In the genomic region with DNA sequence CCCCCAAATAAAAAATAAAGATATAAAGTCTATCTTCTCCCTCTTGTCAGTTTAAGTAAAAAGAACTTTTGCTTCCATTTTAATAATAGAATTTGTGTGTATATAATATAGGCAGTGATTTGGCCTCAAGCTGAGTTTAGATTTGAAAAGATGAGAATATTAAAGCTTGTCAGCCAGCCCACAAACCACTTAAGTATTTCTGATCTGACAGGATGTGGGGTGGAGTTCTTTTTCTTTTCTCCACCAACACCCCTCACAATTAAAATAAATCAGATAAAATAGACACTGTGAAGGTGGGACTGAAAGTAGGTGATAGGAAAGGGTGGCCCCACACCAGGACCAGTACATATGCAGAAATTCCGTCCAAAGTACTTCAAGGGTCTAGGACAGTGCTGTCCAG, we compare ENCODE assay signal across 19 cellular contexts.
"Had no signal": no experiment of that assay in that cellular context is flagged by ENCODE, and none has a peak within 500 bp of the region (broad histone marks: within the 10 kb centered on the region; RNA-seq: fewer than 3 reads in every experiment).

No MANE protein-coding gene starts in this region.

- H3K9me3 ChIP-seq: adrenal gland, breast epithelium, esophagus muscularis mucosa, gastroesophageal sphincter, heart left ventricle, left ventricle myocardium inferior, right atrium auricular region, tibial nerve had no signal

- H3K4me1 ChIP-seq: adrenal gland, breast epithelium, heart left ventricle, left ventricle myocardium inferior, right atrium auricular region had no signal

- H3K9ac ChIP-seq: neural progenitor cell had no signal

- ATAC-seq: gastroesophageal sphincter, heart left ventricle had no signal

- H3K27me3 ChIP-seq: adrenal gland, breast epithelium, esophagus muscularis mucosa, gastroesophageal sphincter, heart left ventricle, neural progenitor cell, right atrium auricular region, tibial nerve had no signal

- H3K36me3 ChIP-seq: adrenal gland, breast epithelium, esophagus muscularis mucosa, gastroesophageal sphincter, heart left ventricle, left ventricle myocardium inferior, neural progenitor cell, right atrium auricular region, tibial nerve had no signal

- H3K27ac ChIP-seq: adrenal gland, breast epithelium, esophagus muscularis mucosa, gastroesophageal sphincter, heart left ventricle, left ventricle myocardium inferior, neural progenitor cell, right atrium auricular region, tibial nerve had no signal

- H3K27me3 Mint-ChIP-seq: dendritic cell treated with granulocyte-macrophage colony-stimulating factor and Interleukin-4, amounts not matched to agents 40 ng/mL and 50 ng/mL, for 4 days; progenitor cell of endocrine pancreas had no signal

- H3K9me3 Mint-ChIP-seq: dendritic cell treated with granulocyte-macrophage colony-stimulating factor and Interleukin-4, amounts not matched to agents 40 ng/mL and 50 ng/mL, for 4 days; neural progenitor cell had no signal

- H3K27ac Mint-ChIP-seq: dendritic cell treated with granulocyte-macrophage colony-stimulating factor and Interleukin-4, amounts not matched to agents 40 ng/mL and 50 ng/mL, for 4 days; neural progenitor cell; progenitor cell of endocrine pancreas had no signal

- H3K36me3 Mint-ChIP-seq: neural progenitor cell had no signal

- H3K4me3 ChIP-seq: adrenal gland, breast epithelium, esophagus muscularis mucosa, gastroesophageal sphincter, heart left ventricle, left ventricle myocardium inferior, neural progenitor cell, right atrium auricular region, tibial nerve had no signal

- H3K4me3 Mint-ChIP-seq: dendritic cell treated with granulocyte-macrophage colony-stimulating factor and Interleukin-4, amounts not matched to agents 40 ng/mL and 50 ng/mL, for 4 days; neural progenitor cell had no signal

- DNase-seq: activated CD4-positive, alpha-beta T cell treated with anti-CD3 and anti-CD28 coated beads, Interleukin-2, amount 50 U/mL, for 1 hour; activated naive CD4-positive, alpha-beta T cell treated with anti-CD3 and anti-CD28 coated beads, Interleukin-2, amount 50 U/mL, for 16 hours; activated T-cell treated with anti-CD3 and anti-CD28 coated beads, Interleukin-2, amount 50 U/mL, for 1 hour; adrenal gland; effector CD8-positive, alpha-beta T cell; heart left ventricle; left ventricle myocardium inferior; stimulated activated CD4-positive, alpha-beta T cell treated with anti-CD3 and anti-CD28 coated beads, Interleukin-12 subunit alpha, Interleukin-12 subunit beta, amount 100 ng/mL, for 4 hours; stimulated activated CD4-positive, alpha-beta T cell treated with anti-CD3 and anti-CD28 coated beads, Interleukin-1b, Interleukin-23, amount 100 ng/mL, for 48 hours; stimulated activated CD8-positive, alpha-beta memory T cell treated with anti-CD3 and anti-CD28 coated beads, Interleukin-4, amount 100 ng/mL, for 48 hours; stimulated activated naive CD4-positive, alpha-beta T cell treated with Interleukin-2 at 50 U/mL for 16 hours had no signal
